ENCODE assay signal across 12 cellular contexts in genomic region chr20:46014517-46015396, GRCh38. TPM values are rescaled to one million over a fixed set of nuclear protein-coding genes. Genes with fewer than 3 reads are reported as not detected.
DNase-seq lines count a peak whose midpoint lies in the region; ATAC-seq and TF ChIP-seq lines count a peak whose summit lies in the region.
"Had no signal": no experiment of that assay in that cellular context is flagged by ENCODE, and none has a peak within 500 bp of the region (broad histone marks: within the 10 kb centered on the region; RNA-seq: fewer than 3 reads in every experiment).

No MANE protein-coding gene starts in this region.

- H3K4me1 ChIP-seq in Karpas-422 (ENCODE audit: low read length) (peaks cover 6% of the 10 kb centered on the region), neural progenitor cell (no peaks in the 10 kb centered on the region)

- H3F3A ChIP-seq in neural progenitor cell (ENCODE audit: low read depth) = peaks cover 12% of the 10 kb centered on the region

- no peaks in the 10 kb centered on the region for H3K9me2 ChIP-seq in Karpas-422 (replicated peaks; ENCODE audit: insufficient read depth, low read length)
- H3K9me2 ChIP-seq: SK-N-SH had no signal

- H3K9me3 ChIP-seq in Karpas-422 (ENCODE audit: low read length) = no peaks in the 10 kb centered on the region
- H3K9me3 ChIP-seq in neural progenitor cell (ENCODE audit: low read depth) = no peaks in the 10 kb centered on the region
- H3K9me3 ChIP-seq: ascending aorta, lower lobe of right lung, SK-N-SH had no signal

- H2AFZ ChIP-seq in Karpas-422 (ENCODE audit: low read length) (no peak overlapping the region), neural progenitor cell (replicated peaks) (no peak overlapping the region)

- H3K4me1 Mint-ChIP-seq in central memory CD8-positive, alpha-beta T cell = peaks cover 42% of the 10 kb centered on the region
- peaks cover 10% of the 10 kb centered on the region for H3K4me1 Mint-ChIP-seq in neural progenitor cell

- peak overlapping the region; percentile 38 for H3K4me3 Mint-ChIP-seq in central memory CD8-positive, alpha-beta T cell
- peak overlapping the region; percentile 70 for H3K4me3 Mint-ChIP-seq in neural progenitor cell

- H3K36me3 Mint-ChIP-seq in central memory CD8-positive, alpha-beta T cell (ENCODE audit: insufficient read depth) = peaks cover 21% of the 10 kb centered on the region
- no peaks in the 10 kb centered on the region for H3K36me3 Mint-ChIP-seq in neural progenitor cell

- H3K27me3 Mint-ChIP-seq in central memory CD8-positive, alpha-beta T cell = peaks cover 76% of the 10 kb centered on the region
- H3K27me3 Mint-ChIP-seq in neural progenitor cell (ENCODE audit: insufficient read depth, low read depth) = peaks cover 30% of the 10 kb centered on the region

- H3K4me3 ChIP-seq in Karpas-422 (ENCODE audit: low read length) (no peak overlapping the region), neural progenitor cell (no peak overlapping the region)

- no peak overlapping the region for H3K27ac Mint-ChIP-seq in central memory CD8-positive, alpha-beta T cell (ENCODE audit: low read depth)
- no peak overlapping the region for H3K27ac Mint-ChIP-seq in neural progenitor cell

- no peaks in the 10 kb centered on the region for H3K79me2 ChIP-seq in Karpas-422 (ENCODE audit: low read length)
- H3K79me2 ChIP-seq in neural progenitor cell (ENCODE audit: low read depth) = no peaks in the 10 kb centered on the region

- H3K36me3 ChIP-seq in Karpas-422 (ENCODE audit: insufficient read depth, low read length) = no peaks in the 10 kb centered on the region
- H3K36me3 ChIP-seq in neural progenitor cell = no peaks in the 10 kb centered on the region
- H3K36me3 ChIP-seq: ascending aorta, lower lobe of right lung had no signal

- TF ChIP-seq CTCF in neural progenitor cell (IDR thresholded peaks at IDR 0.05) = no peak

- H3K27me3 ChIP-seq in Karpas-422 (ENCODE audit: low read length) = no peaks in the 10 kb centered on the region
- H3K27me3 ChIP-seq in neural progenitor cell = peaks cover 36% of the 10 kb centered on the region

- no peaks in the 10 kb centered on the region for H3K9me3 Mint-ChIP-seq in central memory CD8-positive, alpha-beta T cell
- H3K9me3 Mint-ChIP-seq in neural progenitor cell = peaks cover 9% of the 10 kb centered on the region

- H3K4me2 ChIP-seq in Karpas-422 (ENCODE audit: low read depth, low read length, poor library complexity, severe bottlenecking) (peak overlapping the region; percentile 63), neural progenitor cell (peak overlapping the region; percentile 75)
- H3K4me2 ChIP-seq: SK-N-SH had no signal

- DNase-seq in NCI-H146 treated with DMSO at 0.1 percent for 48 hours (lab: John Stamatoyannopoulos, UW; ENCODE audit: unreplicated experiment) (peak; percentile 71), NCI-H146 (lab: John Stamatoyannopoulos, UW) (no peak), Karpas-422 (no peak), neural progenitor cell (ENCODE audit: low spot score) (no peak)
- no peak for DNase-seq in central memory CD8-positive, alpha-beta T cell (ENCODE audit: low spot score in 2 of 2)
- DNase-seq in activated CD8-positive, alpha-beta memory T cell treated with anti-CD3 and anti-CD28 coated beads, Interleukin-2, amount 50 U/mL, for 4 hours = no peak

- H3K9ac ChIP-seq in Karpas-422 (ENCODE audit: low read length) (no peak overlapping the region), neural progenitor cell (no peak overlapping the region)
- H3K9ac ChIP-seq: SK-N-SH had no signal

- H3K27ac ChIP-seq in Karpas-422 (ENCODE audit: low read length) (no peak overlapping the region), neural progenitor cell (no peak overlapping the region)
- H3K27ac ChIP-seq: ascending aorta, lower lobe of right lung had no signal

- H4K20me1 ChIP-seq in Karpas-422 (ENCODE audit: insufficient read depth, low read depth, low read length) (no peaks in the 10 kb centered on the region), neural progenitor cell (ENCODE audit: low read depth) (peaks cover 9% of the 10 kb centered on the region)

- no peak for ATAC-seq in central memory CD8-positive, alpha-beta T cell (replicated peaks; ENCODE audit: extremely low read depth, poor library complexity, severe bottlenecking)
- no peak for ATAC-seq in GM19455 (IDR thresholded peaks at IDR 0.05; ENCODE audit: unreplicated experiment)
- ATAC-seq in HG02938 (IDR thresholded peaks at IDR 0.05; ENCODE audit: unreplicated experiment) = no peak

RNA-seq across cellular contexts. Expression of gene MMP9, which starts 6.0 kb away (rescaled TPM):
- total RNA-seq in Karpas-422 (2014; rRNA removed; shearing (Covaris generic); ENCODE audit: low replicate concordance) = not detected in 2 replicates
- 0.15 TPM in 1 of 2 replicates, not detected in the other for total RNA-seq in neural progenitor cell (ENCODE audit: low replicate concordance)
- total RNA-seq: ascending aorta had no signal

RNA-seq across cellular contexts. Expression of gene SLC12A5, which starts 14.3 kb away (rescaled TPM):
- not detected in 2 replicates for total RNA-seq in Karpas-422 (2014; rRNA removed; shearing (Covaris generic); ENCODE audit: low replicate concordance)
- total RNA-seq in neural progenitor cell (ENCODE audit: low replicate concordance) = 0.37 and 0.77 TPM in 2 replicates
- total RNA-seq: ascending aorta, Daoy had no signal

RNA-seq across cellular contexts. Expression of gene ZNF335, which starts 42.8 kb away (rescaled TPM):
- 13.2 and 20.3 TPM in 2 replicates for total RNA-seq in Karpas-422 (2014; rRNA removed; shearing (Covaris generic); ENCODE audit: low replicate concordance)
- total RNA-seq in neural progenitor cell (ENCODE audit: low replicate concordance) = 7.2 and 17.4 TPM in 2 replicates
